Comparison of ENCODE assay signal across 8 cellular contexts in genomic region chr13:32530841-32531253, GRCh38. TPM values are rescaled to one million over a fixed set of nuclear protein-coding genes. Genes with fewer than 3 reads are reported as not detected.
DNase-seq lines count a peak whose midpoint lies in the region; ATAC-seq, FAIRE-seq and TF ChIP-seq lines count a peak whose summit lies in the region.

No MANE protein-coding gene starts in this region.

- no peaks in the 10 kb centered on the region for H3K27me3 ChIP-seq in pancreas

- DNase-seq in GM04503 (ENCODE audit: low read depth): peak; percentile 39
- DNase-seq in NCI-H226: peak; percentile 18
- peak; percentile 44 to 54 for DNase-seq in erythroblast (lab: John Stamatoyannopoulos, UW)
- DNase-seq in pancreas: peak in 1 of 6 donors; percentile 20
- no peak for DNase-seq in mesenteric fat pad (ENCODE audit: low spot score)
- no peak for DNase-seq in DMS79 treated with DMSO at 0.1 percent for 48 hours (lab: John Stamatoyannopoulos, UW)
- no peak for DNase-seq in lower leg skin (ENCODE audit: low spot score in 2 of 2)

- H3K27ac ChIP-seq in pancreas: peak overlapping the region in 1 of 4 donors; percentile 24

- intact Hi-C loops in pancreas (cut with DNase I): no loop called here
- intact Hi-C loops in lower leg skin (cut with DNase I; ENCODE audit: low total_unique reads): no loop called here

- H3K4me1 ChIP-seq in pancreas: peaks cover 2 to 36% (median 29%) of the 10 kb centered on the region in 3 donors

- ATAC-seq in GM21576 (IDR thresholded peaks at IDR 0.05; ENCODE audit: unreplicated experiment): peak; percentile 77
- ATAC-seq in pancreas: peak; percentile 40 to 86 (median 74)

- peaks cover 0 to 1% (median 0%) of the 10 kb centered on the region in 3 donors for H3K36me3 ChIP-seq in pancreas

- no peak overlapping the region for H3K4me3 ChIP-seq in pancreas
- no peak overlapping the region for H3K4me3 ChIP-seq in lower leg skin (ENCODE audit: low read depth, poor library complexity, severe bottlenecking)

- TF ChIP-seq CTCF in pancreas (IDR thresholded peaks at IDR 0.05) (no peak), lower leg skin (IDR thresholded peaks at IDR 0.05) (no peak)

- H3K9me3 ChIP-seq in pancreas: no peaks in the 10 kb centered on the region

- WGBS in pancreas, 2 donors: 70 to 90% methylated on average over 2 of the region's 2 CpGs
- 29 to 45% methylated on average over 2 of the region's 2 CpGs for WGBS in lower leg skin, 2 donors

- TF ChIP-seq POLR2A in erythroblast (IDR thresholded peaks at IDR 0.05; ENCODE audit: low read length) (no peak), lower leg skin (IDR thresholded peaks at IDR 0.05) (no peak)

- peak; percentile 43 for FAIRE-seq in pancreas (lab: Jason Lieb, UNC)

RNA-seq across cellular contexts. Expression of gene N4BP2L2, which starts 7.7 kb away (rescaled TPM):
- total RNA-seq in pancreas (10 to 100 TPM; 31.5 to 78.8 (median 50.3) TPM), mesenteric fat pad (117 TPM), lower leg skin (100 to 1,000 TPM in 3 of 4 donors, 10 to 100 TPM in 1; 96.6 to 154 (median 131) TPM)
- polyA plus RNA-seq in pancreas: 10 to 100 TPM; 34.9 to 79.9 TPM

RNA-seq across cellular contexts. Expression of gene PDS5B, which starts 55.4 kb away (rescaled TPM):
- total RNA-seq in pancreas (10 to 100 TPM; 10.4 to 19.9 (median 12.4) TPM), mesenteric fat pad (31.0 TPM), lower leg skin (10 to 100 TPM; 18.5 to 25.4 (median 23.4) TPM)
- 1 to 10 TPM; 2.9 to 7.6 TPM for polyA plus RNA-seq in pancreas

Comparison
In these comparisons a context has a peak if more than half of its experiments do, and no peak if none do; other contexts are left out.
1. DNase-seq: peak in GM04503 (single experiment), NCI-H226 (single experiment) and erythroblast (2 of 2); none in mesenteric fat pad (single experiment), DMS79 treated with DMSO at 0.1 percent for 48 hours (single experiment) and lower leg skin (0 of 2).